ENCODE assay signal across 23 cellular contexts in the genomic region with DNA sequence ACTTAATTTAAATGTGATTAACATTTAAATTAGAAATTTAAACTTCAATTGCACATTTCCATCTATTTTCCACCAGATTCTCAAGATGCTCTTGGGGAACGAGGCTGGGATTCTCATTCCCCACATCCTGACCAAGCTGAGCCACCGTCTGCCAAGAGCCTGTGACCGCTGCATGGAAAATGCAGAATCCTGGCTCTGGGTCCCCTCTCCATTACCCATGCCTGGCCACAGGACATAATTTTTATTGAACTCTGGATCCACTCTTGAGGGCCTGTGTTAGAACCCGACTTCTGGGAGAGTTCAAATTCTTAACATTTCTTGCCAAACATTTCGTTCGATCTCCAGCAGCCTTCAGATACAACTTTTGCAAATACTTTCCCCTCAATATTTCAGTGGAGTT.
"Had no signal": no experiment of that assay in that cellular context is flagged by ENCODE, and none has a peak within 500 bp of the region (broad histone marks: within the 10 kb centered on the region; RNA-seq: fewer than 3 reads in every experiment).

No MANE protein-coding gene starts in this region.

- H3K9ac ChIP-seq: neural progenitor cell had no signal

- H3K27me3 Mint-ChIP-seq: dendritic cell treated with granulocyte-macrophage colony-stimulating factor and Interleukin-4, amounts not matched to agents 40 ng/mL and 50 ng/mL, for 4 days; memory B cell; natural killer cell treated with Interleukin-12 subunit alpha and Interleukin-12 subunit beta and Interleukin-15 and Interleukin-18, amount 100 ng/mL, for 72 hours; stimulated activated naive B cell treated with anti-CD40 and anti-IgM and Interleukin-4, amounts not matched to agents 10 μg/mL and 1 μg/mL and 100 μg/mL, for 72 hours; type B pancreatic cell had no signal

- H3K9me3 Mint-ChIP-seq: immature natural killer cell; natural killer cell treated with Interleukin-12 subunit alpha and Interleukin-12 subunit beta and Interleukin-15 and Interleukin-18, amount 100 ng/mL, for 72 hours; type B pancreatic cell had no signal

- H3K4me1 Mint-ChIP-seq: immature natural killer cell had no signal

- H3K36me3 Mint-ChIP-seq: natural killer cell treated with Interleukin-12 subunit alpha and Interleukin-12 subunit beta and Interleukin-15 and Interleukin-18, amount 100 ng/mL, for 72 hours; neural progenitor cell; type B pancreatic cell had no signal

- H3K27ac Mint-ChIP-seq: dendritic cell treated with granulocyte-macrophage colony-stimulating factor and Interleukin-4, amounts not matched to agents 40 ng/mL and 50 ng/mL, for 4 days; immature natural killer cell; memory B cell; natural killer cell treated with Interleukin-12 subunit alpha and Interleukin-12 subunit beta and Interleukin-15 and Interleukin-18, amount 100 ng/mL, for 72 hours; neural progenitor cell; progenitor cell of endocrine pancreas; stimulated activated naive B cell treated with anti-CD40 and anti-IgM and Interleukin-4, amounts not matched to agents 10 μg/mL and 1 μg/mL and 100 μg/mL, for 72 hours; type B pancreatic cell had no signal

- H3K4me3 ChIP-seq: left lung, lower lobe of right lung, neural progenitor cell, ovary, spleen, stomach, thyroid gland had no signal

- H3K9me3 ChIP-seq: left lung, lower lobe of right lung, ovary, stomach, thyroid gland had no signal

- H3K36me3 ChIP-seq: left lung, lower lobe of right lung, neural progenitor cell, ovary, spleen, stomach, thyroid gland had no signal

- H3K27me3 ChIP-seq: foreskin keratinocyte, left lung, neural progenitor cell, ovary, spleen, stomach, thyroid gland had no signal

- H3K27ac ChIP-seq: foreskin keratinocyte, left lung, lower lobe of right lung, neural progenitor cell, ovary, spleen, thyroid gland had no signal

- ATAC-seq: left lung; lower lobe of right lung; natural killer cell treated with Interleukin-12 subunit alpha and Interleukin-12 subunit beta and Interleukin-15 and Interleukin-18, amount 100 ng/mL, for 72 hours; right cardiac atrium; stimulated activated naive B cell treated with anti-CD40 and anti-IgM and Interleukin-4, amounts not matched to agents 10 μg/mL and 1 μg/mL and 100 μg/mL, for 72 hours had no signal

- H3K4me1 ChIP-seq: foreskin keratinocyte, left lung, lower lobe of right lung, spleen, stomach, thyroid gland had no signal

- DNase-seq: erythroblast; immature natural killer cell; left lung; lower lobe of right lung; midbrain; nucleus accumbens; ovary; right cardiac atrium; spleen; stimulated activated CD4-positive, alpha-beta T cell treated with anti-CD3 and anti-CD28 coated beads, Interleukin-15, amount 100 ng/mL, for 24 hours; stimulated activated CD4-positive, alpha-beta T cell treated with anti-CD3 and anti-CD28 coated beads, Interleukin-1b, Interleukin-23, amount 100 ng/mL, for 48 hours; stimulated activated CD4-positive, alpha-beta T cell treated with anti-CD3 and anti-CD28 coated beads, Interleukin-4, amount 100 ng/mL, for 24 hours; stimulated activated naive B cell treated with anti-CD40 and anti-IgM and Interleukin-4, amounts not matched to agents 10 μg/mL and 1 μg/mL and 100 μg/mL, for 72 hours; substantia nigra; thyroid gland had no signal

- H3K4me3 Mint-ChIP-seq: dendritic cell treated with granulocyte-macrophage colony-stimulating factor and Interleukin-4, amounts not matched to agents 40 ng/mL and 50 ng/mL, for 4 days; immature natural killer cell; memory B cell; natural killer cell treated with Interleukin-12 subunit alpha and Interleukin-12 subunit beta and Interleukin-15 and Interleukin-18, amount 100 ng/mL, for 72 hours; neural progenitor cell; stimulated activated naive B cell treated with anti-CD40 and anti-IgM and Interleukin-4, amounts not matched to agents 10 μg/mL and 1 μg/mL and 100 μg/mL, for 72 hours; type B pancreatic cell had no signal
